ENCODE assay signal across 3 cellular contexts in the genomic region with DNA sequence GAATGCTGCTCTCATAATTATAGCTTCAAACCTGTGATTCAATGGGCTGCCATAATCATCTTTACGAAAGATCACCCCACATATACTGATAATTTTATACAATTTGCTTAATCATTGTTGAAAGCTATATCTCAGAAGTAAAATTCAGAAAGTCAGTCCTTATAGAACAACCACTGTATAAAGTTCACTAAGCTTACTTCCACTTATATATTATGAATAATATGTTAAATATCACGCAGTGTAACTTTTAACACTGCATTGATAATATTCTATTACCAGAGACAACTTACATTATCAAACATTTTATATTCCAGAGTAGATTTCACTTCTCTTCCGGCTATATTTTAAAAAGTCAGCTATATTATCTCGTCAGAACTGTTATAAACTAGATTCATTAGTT.
"Had no signal": no experiment of that assay in that cellular context is flagged by ENCODE, and none has a peak within 500 bp of the region (broad histone marks: within the 10 kb centered on the region; RNA-seq: fewer than 3 reads in every experiment).

No MANE protein-coding gene starts in this region.

- ATAC-seq: GM12878 had no signal

- DNase-seq: GDM1, GF-D8 had no signal

- H3K4me3 ChIP-seq: GM12878 had no signal
